Comparison of ENCODE assay signal across 8 cellular contexts in the genomic region with DNA sequence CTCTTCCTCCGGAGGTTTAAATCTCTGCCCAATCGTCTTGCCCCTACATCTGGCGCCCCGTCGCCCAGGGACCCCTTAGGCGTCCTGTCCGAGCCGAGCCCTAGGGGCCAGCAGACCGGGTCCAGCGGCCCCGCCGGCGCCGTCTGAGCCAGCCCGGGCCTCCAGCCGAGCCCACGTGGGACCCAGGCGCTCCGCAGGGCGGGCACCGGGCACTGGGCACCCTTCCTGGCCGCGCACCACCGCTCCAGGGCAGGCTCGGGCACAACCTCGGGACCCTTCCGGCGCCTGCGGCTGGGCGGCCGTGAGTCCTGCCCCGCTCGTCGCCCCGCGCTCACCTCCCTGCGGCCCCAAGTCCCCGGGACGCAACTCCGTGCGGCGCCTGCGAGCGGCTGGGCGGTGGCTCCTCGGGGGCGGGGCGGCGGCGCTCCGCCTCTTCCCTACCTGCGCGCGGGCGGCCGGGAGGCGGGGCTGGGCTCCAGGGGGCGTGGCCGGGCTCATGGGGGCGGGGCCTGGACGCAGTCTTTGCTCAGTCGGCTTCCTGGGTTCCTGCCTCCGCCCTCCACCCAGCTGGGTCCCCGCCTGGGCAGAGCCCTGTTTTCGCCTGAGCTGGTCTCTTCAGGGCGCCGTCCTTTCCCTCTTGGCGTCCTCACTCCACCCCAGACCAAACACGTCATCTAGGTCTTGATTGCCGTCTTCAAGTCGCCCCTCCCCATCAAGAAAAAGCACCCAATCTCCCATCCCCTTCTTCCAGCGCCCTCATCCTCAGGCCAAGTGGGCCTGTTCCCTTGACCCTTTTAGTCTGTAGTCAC. TPM values are rescaled to one million over a fixed set of nuclear protein-coding genes. Genes with fewer than 3 reads are reported as not detected.
DNase-seq lines count a peak whose midpoint lies in the region; ATAC-seq, FAIRE-seq and TF ChIP-seq lines count a peak whose summit lies in the region.

A gene (minus strand): TSS at position 406 of the 809 bp plus-strand sequence. CDS start 19,899 bp downstream, outside the sequence.

- H3K4me1 Mint-ChIP-seq in activated naive CD4-positive, alpha-beta T cell treated with anti-CD3 and anti-CD28 coated beads, Interleukin-2, amount 10 ng/mL, durations not matched to agents 7 days and 5 days: peaks cover 65% of the 10 kb centered on the region

- H3K4me1 ChIP-seq in MM.1S (ENCODE audit: low read length) (peaks cover 35% of the 10 kb centered on the region), SK-N-SH (ENCODE audit: control insufficient read depth in 1 of 2, insufficient read depth in 2 of 2, low read depth in 1 of 2, low read length in 1 of 2) (peaks cover 21 to 50% of the 10 kb centered on the region in 2 experiments; a peak in 3 of 4 replicates), gastroesophageal sphincter (peaks cover 0 to 52% (median 31%) of the 10 kb centered on the region in 3 donors)

- no peak for TF ChIP-seq RAD21 in SK-N-SH (IDR thresholded peaks at IDR 0.05; ENCODE audit: low read length)

- H3K4me3 Mint-ChIP-seq in activated naive CD4-positive, alpha-beta T cell treated with anti-CD3 and anti-CD28 coated beads, Interleukin-2, amount 10 ng/mL, durations not matched to agents 7 days and 5 days: peak within 1 kb of the TSS; percentile 84

- 11% methylated on average over 34 of the region's 72 CpGs for WGBS in SK-N-SH (ENCODE audit: low lambda C conversion rate)
- WGBS in gastroesophageal sphincter (ENCODE audit: low coverage in 1 of 2), 2 donors: 8 to 9% methylated on average over 4 to 8 of the region's 72 CpGs

- H3F3A ChIP-seq in MM.1S (ENCODE audit: insufficient read depth, low read length) (no peaks in the 10 kb centered on the region), SK-N-SH (replicated peaks; ENCODE audit: insufficient read depth) (peaks cover 19% of the 10 kb centered on the region)

- H3K79me2 ChIP-seq in MM.1S (ENCODE audit: low read length): peaks cover 48% of the 10 kb centered on the region
- peaks cover 23% of the 10 kb centered on the region; the same call in 1 of the 2 replicates for H3K79me2 ChIP-seq in SK-N-SH (ENCODE audit: insufficient read depth)

- H2AFZ ChIP-seq in MM.1S (ENCODE audit: low read length) (peak within 1 kb of the TSS; percentile 91), SK-N-SH (ENCODE audit: low read depth) (peak within 1 kb of the TSS; percentile 94)

- TF ChIP-seq EP300 in SK-N-SH (IDR thresholded peaks at IDR 0.05; ENCODE audit: borderline replicate concordance in 1 of 2, low read depth in 1 of 2, low read length in 1 of 2): no peak
- no peak for TF ChIP-seq EP300 in gastroesophageal sphincter (IDR thresholded peaks at IDR 0.05)

- FAIRE-seq in H54 (lab: Jason Lieb, UNC): no peak

- peak; percentile 91 for ATAC-seq in gastroesophageal sphincter
- peak; percentile 88 for ATAC-seq in omental fat pad (ENCODE audit: low FRiP score)

- CTCF ChIA-PET in SK-N-SH (lab: Yijun Ruan, JAX): interaction anchor here (1.0 to 56.8 kb wide), 10 partner anchors 12 to 201 kb away, joined by 3 to 1687 read pairs (median 28); a partner anchor contains a TSS
- CTCF ChIA-PET in activated naive CD4-positive, alpha-beta T cell treated with anti-CD3 and anti-CD28 coated beads, Interleukin-2, amount 10 ng/mL, durations not matched to agents 7 days and 5 days (lab: Charles Lee): interaction anchor here (1.0 to 2.6 kb wide), 10 partner anchors 8 to 115 kb away, joined by 3 to 21 read pairs (median 4); a partner anchor contains a TSS

- H3K27me3 ChIP-seq in MM.1S (replicated peaks; ENCODE audit: insufficient read depth, low read length): no peaks in the 10 kb centered on the region
- no peaks in the 10 kb centered on the region for H3K27me3 ChIP-seq in SK-N-SH (ENCODE audit: insufficient read depth)
- H3K27me3 ChIP-seq in gastroesophageal sphincter: peaks cover 11% of the 10 kb centered on the region

- H3K9me3 ChIP-seq in MM.1S (replicated peaks; ENCODE audit: insufficient read depth, low read length) (no peaks in the 10 kb centered on the region), SK-N-SH (no peaks in the 10 kb centered on the region), gastroesophageal sphincter (no peaks in the 10 kb centered on the region)

- H3K27ac ChIP-seq in MM.1S (ENCODE audit: low read length): peak within 1 kb of the TSS; percentile 44; the same call in 1 of the 2 replicates
- H3K27ac ChIP-seq in SK-N-SH (ENCODE audit: low read depth in 2 of 2, low read length in 1 of 2): peak within 1 kb of the TSS in 1 of 2 experiments; percentile 30; a peak in 1 of 4 replicates
- H3K27ac ChIP-seq in gastroesophageal sphincter: peak within 1 kb of the TSS in 3 of 4 donors; percentile 82 to 88 (median 82)
- peak within 1 kb of the TSS; percentile 22 for H3K27ac ChIP-seq in temporal lobe (ENCODE audit: low read depth, low read length)

- H3K36me3 ChIP-seq in MM.1S (replicated peaks; ENCODE audit: insufficient read depth, low read length): no peaks in the 10 kb centered on the region
- H3K36me3 ChIP-seq in SK-N-SH (replicated peaks in 1 of 2; ENCODE audit: control insufficient read depth in 1 of 2, insufficient read depth in 2 of 2, low read length in 1 of 2): no peaks in the 10 kb centered on the region
- no peaks in the 10 kb centered on the region for H3K36me3 ChIP-seq in gastroesophageal sphincter

- H3K9ac ChIP-seq in MM.1S (ENCODE audit: low read length): peak within 1 kb of the TSS; percentile 92
- peak within 1 kb of the TSS; percentile 68 for H3K9ac ChIP-seq in SK-N-SH

- peak; percentile 82 for DNase-seq in ELF-1 (ENCODE audit: low read depth, low spot score)
- DNase-seq in H54 (ENCODE audit: insufficient read length, low spot score): peak; percentile 90
- peak; percentile 86 for DNase-seq in MM.1S
- peak; percentile 97 for DNase-seq in SK-N-SH
- peak; percentile 97 for DNase-seq in activated naive CD4-positive, alpha-beta T cell treated with anti-CD3 and anti-CD28 coated beads, Interleukin-2, amount 10 ng/mL, durations not matched to agents 7 days and 5 days
- DNase-seq in omental fat pad (ENCODE audit: low spot score): peak; percentile 75

- no peaks in the 10 kb centered on the region for H3K9me3 Mint-ChIP-seq in activated naive CD4-positive, alpha-beta T cell treated with anti-CD3 and anti-CD28 coated beads, Interleukin-2, amount 10 ng/mL, durations not matched to agents 7 days and 5 days

- H3K36me3 Mint-ChIP-seq in activated naive CD4-positive, alpha-beta T cell treated with anti-CD3 and anti-CD28 coated beads, Interleukin-2, amount 10 ng/mL, durations not matched to agents 7 days and 5 days: peaks cover 10% of the 10 kb centered on the region

- H3K27me3 Mint-ChIP-seq in activated naive CD4-positive, alpha-beta T cell treated with anti-CD3 and anti-CD28 coated beads, Interleukin-2, amount 10 ng/mL, durations not matched to agents 7 days and 5 days: peaks cover 7% of the 10 kb centered on the region

- POLR2A ChIA-PET in SK-N-SH (lab: Yijun Ruan, JAX): interaction anchor here (0.9 to 1.2 kb wide), 2 partner anchors 45 to 48 kb away, joined by 3 read pairs; a partner anchor contains a TSS

- H3K4me2 ChIP-seq in MM.1S (ENCODE audit: low read depth, low read length) (peak within 1 kb of the TSS; percentile 91), SK-N-SH (peak within 1 kb of the TSS; percentile 92)

- peak within 1 kb of the TSS; percentile 82 for H3K4me3 ChIP-seq in MM.1S (ENCODE audit: low read length)
- H3K4me3 ChIP-seq in SK-N-SH (ENCODE audit: low read depth in 2 of 2, low read length in 1 of 2): peak within 1 kb of the TSS; percentile 65 to 78
- H3K4me3 ChIP-seq in gastroesophageal sphincter: peak within 1 kb of the TSS; percentile 38 to 70

- H4K20me1 ChIP-seq in MM.1S (ENCODE audit: insufficient read depth, low read length) (no peaks in the 10 kb centered on the region), SK-N-SH (ENCODE audit: insufficient read depth) (no peaks in the 10 kb centered on the region)

- peak within 1 kb of the TSS; percentile 93 for H3K27ac Mint-ChIP-seq in activated naive CD4-positive, alpha-beta T cell treated with anti-CD3 and anti-CD28 coated beads, Interleukin-2, amount 10 ng/mL, durations not matched to agents 7 days and 5 days

- TF ChIP-seq POLR2A in H54 (IDR thresholded peaks at IDR 0.05; ENCODE audit: low read depth, low read length): peak; percentile 90
- TF ChIP-seq POLR2A in gastroesophageal sphincter (IDR thresholded peaks at IDR 0.05): peak; percentile 69 to 75

- H3K9me2 ChIP-seq in MM.1S (replicated peaks; ENCODE audit: insufficient read depth, low read length) (no peaks in the 10 kb centered on the region), SK-N-SH (no peaks in the 10 kb centered on the region)

- TF ChIP-seq CTCF in MM.1S (IDR thresholded peaks at IDR 0.05; ENCODE audit: low read length) (no peak), SK-N-SH (IDR thresholded peaks at IDR 0.05) (no peak), gastroesophageal sphincter (IDR thresholded peaks at IDR 0.05) (peak in 1 of 4 experiments; percentile 18), omental fat pad (IDR thresholded peaks at IDR 0.05) (no peak)

TF ChIP-seq in SK-N-SH, 30 proteins besides CTCF, POLR2A, EP300 and RAD21 (continues in another document):
- TF ChIP-seq, protein P1, sequence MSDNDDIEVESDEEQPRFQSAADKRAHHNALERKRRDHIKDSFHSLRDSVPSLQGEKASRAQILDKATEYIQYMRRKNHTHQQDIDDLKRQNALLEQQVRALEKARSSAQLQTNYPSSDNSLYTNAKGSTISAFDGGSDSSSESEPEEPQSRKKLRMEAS (IDR thresholded peaks at IDR 0.05; ENCODE audit: low read depth): peak; percentile 75
- TF ChIP-seq SIN3A (IDR thresholded peaks at IDR 0.05; ENCODE audit: borderline replicate concordance, low read depth, low read length) (no peak), SMC3 (IDR thresholded peaks at IDR 0.05; ENCODE audit: low read depth, low read length) (no peak), CHD2 (IDR thresholded peaks at IDR 0.05; ENCODE audit: low read length, partially characterized antibody) (peak; percentile 9)

RNA-seq across cellular contexts. Expression of the gene that starts here (rescaled TPM):
- polyA plus RNA-seq in SK-N-SH (2012; rRNA removed): 14.0 and 16.1 TPM in 2 replicates
- 7.0 and 9.1 TPM in 2 replicates for polyA plus RNA-seq in SK-N-SH (2012; cell fraction: cytosol; rRNA removed)
- 51.9 and 65.9 TPM in 2 replicates for polyA plus RNA-seq in SK-N-SH (2012; cell fraction: nucleus; rRNA removed)
- total RNA-seq in gastroesophageal sphincter: 10 to 100 TPM in 1 of 4 donors, 1 to 10 TPM in 3; 7.3 to 20.5 (median 8.5) TPM
- total RNA-seq in omental fat pad: 10 to 100 TPM; 29.9 to 77.9 (median 56.7) TPM
- 2.7 TPM for total RNA-seq in temporal lobe
